In genomic region chr6:148577687-148578488, GRCh38 we compare ENCODE assay signal across 9 cellular contexts.
A peak's percentile ranks its signal among the peaks of the same experiment; 100 is the strongest.
DNase-seq lines count a peak whose midpoint lies in the region; ATAC-seq and FAIRE-seq lines count a peak whose summit lies in the region.
"Had no signal": no experiment of that assay in that cellular context is flagged by ENCODE, and none has a peak within 500 bp of the region (broad histone marks: within the 10 kb centered on the region; RNA-seq: fewer than 3 reads in every experiment).

No MANE protein-coding gene starts in this region.

- DNase-seq in Ammon's horn (ENCODE audit: low spot score) (peak; percentile 94), NCI-H1092 treated with DMSO at 0.1 percent for 48 hours (lab: John Stamatoyannopoulos, UW) (peak; percentile 77), T-helper 9 cell (peak; percentile 12), left kidney (ENCODE audit: low read depth, low spot score) (peak; percentile 94)
- peak in 1 of 2 donors; percentile 62 for DNase-seq in stimulated activated effector memory CD8-positive, alpha-beta T cell treated with anti-CD3 and anti-CD28 coated beads, Interleukin-12 subunit alpha, Interleukin-12 subunit beta, amount 100 ng/mL, for 72 hours (ENCODE audit: low spot score in 2 of 2)

- no peak overlapping the region for H3K4me3 Mint-ChIP-seq in stimulated activated effector memory CD8-positive, alpha-beta T cell treated with anti-CD3 and anti-CD28 coated beads, Interleukin-12 subunit alpha, Interleukin-12 subunit beta, amount 100 ng/mL, for 72 hours
- H3K4me3 Mint-ChIP-seq: T-helper 1 cell treated with Interleukin-12 subunit alpha and Interleukin-12 subunit beta and Interleukin-4 antibody, amounts not matched to agents 30 μg/mL and 1 μg/mL, for 36 hours had no signal

- FAIRE-seq in colon (lab: Jason Lieb, UNC): peak; percentile 95

- peaks cover 11% of the 10 kb centered on the region for H3K4me1 Mint-ChIP-seq in stimulated activated effector memory CD8-positive, alpha-beta T cell treated with anti-CD3 and anti-CD28 coated beads, Interleukin-12 subunit alpha, Interleukin-12 subunit beta, amount 100 ng/mL, for 72 hours

- no peaks in the 10 kb centered on the region for H3K36me3 Mint-ChIP-seq in stimulated activated effector memory CD8-positive, alpha-beta T cell treated with anti-CD3 and anti-CD28 coated beads, Interleukin-12 subunit alpha, Interleukin-12 subunit beta, amount 100 ng/mL, for 72 hours

- ATAC-seq in GM18502 (IDR thresholded peaks at IDR 0.05; ENCODE audit: poor library complexity, unreplicated experiment) (peak; percentile 97), HG02798 (IDR thresholded peaks at IDR 0.05; ENCODE audit: poor library complexity, unreplicated experiment) (peak; percentile 95)
- ATAC-seq in stimulated activated effector memory CD8-positive, alpha-beta T cell treated with anti-CD3 and anti-CD28 coated beads, Interleukin-12 subunit alpha, Interleukin-12 subunit beta, amount 100 ng/mL, for 72 hours: peak; percentile 97

- H3K9me3 Mint-ChIP-seq in stimulated activated effector memory CD8-positive, alpha-beta T cell treated with anti-CD3 and anti-CD28 coated beads, Interleukin-12 subunit alpha, Interleukin-12 subunit beta, amount 100 ng/mL, for 72 hours: no peaks in the 10 kb centered on the region
- H3K9me3 Mint-ChIP-seq: T-helper 1 cell treated with Interleukin-12 subunit alpha and Interleukin-12 subunit beta and Interleukin-4 antibody, amounts not matched to agents 30 μg/mL and 1 μg/mL, for 36 hours had no signal

- H3K27ac Mint-ChIP-seq in stimulated activated effector memory CD8-positive, alpha-beta T cell treated with anti-CD3 and anti-CD28 coated beads, Interleukin-12 subunit alpha, Interleukin-12 subunit beta, amount 100 ng/mL, for 72 hours: no peak overlapping the region
- H3K27ac Mint-ChIP-seq: T-helper 1 cell treated with Interleukin-12 subunit alpha and Interleukin-12 subunit beta and Interleukin-4 antibody, amounts not matched to agents 30 μg/mL and 1 μg/mL, for 36 hours had no signal
